ENCODE assay signal across 1 cellular context in the genomic region with DNA sequence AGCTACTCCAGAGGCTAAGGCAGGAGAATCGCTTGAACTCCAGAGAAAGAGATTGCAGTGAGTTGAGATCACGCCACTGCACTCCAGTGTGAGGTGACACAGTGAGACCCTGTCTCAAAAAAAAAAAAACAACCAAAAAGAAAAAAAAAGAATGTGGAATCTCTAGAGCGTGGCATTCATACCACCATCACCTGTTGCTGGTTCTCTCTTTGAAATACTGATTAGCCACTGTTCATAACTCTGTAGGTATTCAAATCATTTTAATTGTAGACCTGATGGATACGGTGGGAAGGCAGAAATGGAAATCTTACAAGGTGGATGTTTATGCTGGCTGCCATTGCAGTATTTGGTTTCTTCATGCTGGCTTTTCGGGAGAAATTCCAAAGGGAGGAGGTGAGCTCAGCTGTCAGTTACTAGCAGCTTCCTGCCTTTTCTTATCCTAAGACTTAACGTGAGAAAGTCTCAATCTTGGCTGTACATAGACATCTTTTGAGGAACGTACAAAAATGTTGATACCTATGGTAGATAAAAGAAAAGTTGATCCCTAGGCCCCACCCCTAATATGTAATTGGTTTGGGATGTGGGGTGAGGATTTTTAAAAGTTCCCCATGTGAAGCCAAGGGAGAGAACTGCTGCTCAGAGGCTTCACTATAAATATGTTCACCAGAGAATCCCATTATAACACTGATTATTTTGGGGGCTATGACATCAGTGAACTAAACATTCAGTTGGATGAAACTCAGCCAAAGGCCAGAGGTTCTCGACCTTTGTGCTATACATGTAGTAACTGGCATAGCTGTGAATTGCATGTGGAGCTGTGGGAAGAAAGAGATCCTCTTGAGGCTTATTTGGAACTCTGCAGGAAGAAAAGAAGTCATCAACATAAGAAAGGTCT.
TF ChIP-seq lines count a peak whose summit lies in the region.

No MANE protein-coding gene starts in this region.

TF ChIP-seq in GM23338, 12 proteins besides CTCF, POLR2A, EP300 and RAD21 (continued from another document):
- TF ChIP-seq, protein P1, sequence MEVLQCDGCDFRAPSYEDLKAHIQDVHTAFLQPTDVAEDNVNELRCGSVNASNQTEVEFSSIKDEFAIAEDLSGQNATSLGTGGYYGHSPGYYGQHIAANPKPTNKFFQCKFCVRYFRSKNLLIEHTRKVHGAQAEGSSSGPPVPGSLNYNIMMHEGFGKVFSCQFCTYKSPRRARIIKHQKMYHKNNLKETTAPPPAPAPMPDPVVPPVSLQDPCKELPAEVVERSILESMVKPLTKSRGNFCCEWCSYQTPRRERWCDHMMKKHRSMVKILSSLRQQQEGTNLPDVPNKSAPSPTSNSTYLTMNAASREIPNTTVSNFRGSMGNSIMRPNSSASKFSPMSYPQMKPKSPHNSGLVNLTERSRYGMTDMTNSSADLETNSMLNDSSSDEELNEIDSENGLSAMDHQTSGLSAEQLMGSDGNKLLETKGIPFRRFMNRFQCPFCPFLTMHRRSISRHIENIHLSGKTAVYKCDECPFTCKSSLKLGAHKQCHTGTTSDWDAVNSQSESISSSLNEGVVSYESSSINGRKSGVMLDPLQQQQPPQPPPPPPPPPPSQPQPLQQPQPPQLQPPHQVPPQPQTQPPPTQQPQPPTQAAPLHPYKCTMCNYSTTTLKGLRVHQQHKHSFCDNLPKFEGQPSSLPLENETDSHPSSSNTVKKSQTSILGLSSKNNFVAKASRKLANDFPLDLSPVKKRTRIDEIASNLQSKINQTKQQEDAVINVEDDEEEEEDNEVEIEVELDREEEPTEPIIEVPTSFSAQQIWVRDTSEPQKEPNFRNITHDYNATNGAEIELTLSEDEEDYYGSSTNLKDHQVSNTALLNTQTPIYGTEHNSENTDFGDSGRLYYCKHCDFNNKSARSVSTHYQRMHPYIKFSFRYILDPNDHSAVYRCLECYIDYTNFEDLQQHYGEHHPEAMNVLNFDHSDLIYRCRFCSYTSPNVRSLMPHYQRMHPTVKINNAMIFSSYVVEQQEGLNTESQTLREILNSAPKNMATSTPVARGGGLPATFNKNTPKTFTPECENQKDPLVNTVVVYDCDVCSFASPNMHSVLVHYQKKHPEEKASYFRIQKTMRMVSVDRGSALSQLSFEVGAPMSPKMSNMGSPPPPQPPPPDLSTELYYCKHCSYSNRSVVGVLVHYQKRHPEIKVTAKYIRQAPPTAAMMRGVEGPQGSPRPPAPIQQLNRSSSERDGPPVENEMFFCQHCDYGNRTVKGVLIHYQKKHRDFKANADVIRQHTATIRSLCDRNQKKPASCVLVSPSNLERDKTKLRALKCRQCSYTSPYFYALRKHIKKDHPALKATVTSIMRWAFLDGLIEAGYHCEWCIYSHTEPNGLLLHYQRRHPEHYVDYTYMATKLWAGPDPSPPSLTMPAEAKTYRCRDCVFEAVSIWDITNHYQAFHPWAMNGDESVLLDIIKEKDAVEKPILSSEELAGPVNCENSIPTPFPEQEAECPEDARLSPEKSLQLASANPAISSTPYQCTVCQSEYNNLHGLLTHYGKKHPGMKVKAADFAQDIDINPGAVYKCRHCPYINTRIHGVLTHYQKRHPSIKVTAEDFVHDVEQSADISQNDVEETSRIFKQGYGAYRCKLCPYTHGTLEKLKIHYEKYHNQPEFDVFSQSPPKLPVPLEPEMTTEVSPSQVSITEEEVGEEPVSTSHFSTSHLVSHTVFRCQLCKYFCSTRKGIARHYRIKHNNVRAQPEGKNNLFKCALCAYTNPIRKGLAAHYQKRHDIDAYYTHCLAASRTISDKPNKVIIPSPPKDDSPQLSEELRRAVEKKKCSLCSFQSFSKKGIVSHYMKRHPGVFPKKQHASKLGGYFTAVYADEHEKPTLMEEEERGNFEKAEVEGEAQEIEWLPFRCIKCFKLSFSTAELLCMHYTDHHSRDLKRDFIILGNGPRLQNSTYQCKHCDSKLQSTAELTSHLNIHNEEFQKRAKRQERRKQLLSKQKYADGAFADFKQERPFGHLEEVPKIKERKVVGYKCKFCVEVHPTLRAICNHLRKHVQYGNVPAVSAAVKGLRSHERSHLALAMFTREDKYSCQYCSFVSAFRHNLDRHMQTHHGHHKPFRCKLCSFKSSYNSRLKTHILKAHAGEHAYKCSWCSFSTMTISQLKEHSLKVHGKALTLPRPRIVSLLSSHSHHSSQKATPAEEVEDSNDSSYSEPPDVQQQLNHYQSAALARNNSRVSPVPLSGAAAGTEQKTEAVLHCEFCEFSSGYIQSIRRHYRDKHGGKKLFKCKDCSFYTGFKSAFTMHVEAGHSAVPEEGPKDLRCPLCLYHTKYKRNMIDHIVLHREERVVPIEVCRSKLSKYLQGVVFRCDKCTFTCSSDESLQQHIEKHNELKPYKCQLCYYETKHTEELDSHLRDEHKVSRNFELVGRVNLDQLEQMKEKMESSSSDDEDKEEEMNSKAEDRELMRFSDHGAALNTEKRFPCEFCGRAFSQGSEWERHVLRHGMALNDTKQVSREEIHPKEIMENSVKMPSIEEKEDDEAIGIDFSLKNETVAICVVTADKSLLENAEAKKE (CRISPR knock-in tag; IDR thresholded peaks at IDR 0.05), result no peak
- no peak for TF ChIP-seq POLR2AphosphoS5 (IDR thresholded peaks at IDR 0.05; ENCODE audit: low read depth)
